Comparison of ENCODE assay signal across 19 cellular contexts in genomic region chr7:115844857-115845256, GRCh38.
A peak's percentile ranks its signal among the peaks of the same experiment; 100 is the strongest.
DNase-seq lines count a peak whose midpoint lies in the region; ATAC-seq and TF ChIP-seq lines count a peak whose summit lies in the region.
"Had no signal": no experiment of that assay in that cellular context is flagged by ENCODE, and none has a peak within 500 bp of the region (broad histone marks: within the 10 kb centered on the region; RNA-seq: fewer than 3 reads in every experiment).

No MANE protein-coding gene starts in this region.

- BruUV-seq in IMR-90 (replicated peaks; lab: Mats Ljungman, UMichigan) = no TSS peak

- CTCF ChIA-PET in IMR-90 (lab: Yijun Ruan, JAX) = interaction anchor here (0.6 kb wide), 1 partner anchor 15 kb away, joined by 10 read pairs; no protein-coding TSS in a partner anchor

- no peak overlapping the region for H3K4ac ChIP-seq in IMR-90 (ENCODE audit: low read depth, low read length)

- no CpG with 5 or more reads among the region's 1 CpG for WGBS in IMR-90 (ENCODE audit: extremely low coverage in 2 of 2, insufficient read length in 1 of 2), 2 experiments

- H4K8ac ChIP-seq in IMR-90 (ENCODE audit: low read depth in 2 of 2, low read length in 2 of 2) = no peak overlapping the region

- H3K9me3 ChIP-seq in IMR-90 (ENCODE audit: control insufficient read depth, insufficient read depth, low read length) (no peaks in the 10 kb centered on the region), colonic mucosa (no peaks in the 10 kb centered on the region), T-helper 17 cell (ENCODE audit: control insufficient read depth, low read length, poor library complexity, severe bottlenecking) (no peaks in the 10 kb centered on the region)
- H3K9me3 ChIP-seq: HAP-1 had no signal

- H3K4me2 ChIP-seq in IMR-90 (ENCODE audit: low read depth, low read length) = no peak overlapping the region

- H2AK9ac ChIP-seq in IMR-90 (replicated peaks; ENCODE audit: low read depth, low read length, poor library complexity) = no peak overlapping the region

- no peaks in the 10 kb centered on the region for H3K4me1 ChIP-seq in IMR-90 (ENCODE audit: control insufficient read depth, insufficient read depth, low read length)
- H3K4me1 ChIP-seq in colonic mucosa = no peaks in the 10 kb centered on the region
- H3K4me1 ChIP-seq: HAP-1 had no signal

- peak; percentile 27 for DNase-seq in EL
- DNase-seq in IMR-90 = peak; percentile 52
- DNase-seq in choroid plexus epithelial cell (ENCODE audit: low read depth) = peak; percentile 55
- peak; percentile 59 for DNase-seq in fibroblast of the aortic adventitia (ENCODE audit: low read depth)
- no peak for DNase-seq in colonic mucosa
- no peak for DNase-seq in activated T-cell treated with anti-CD3 and anti-CD28 coated beads, Interleukin-2, amount 50 U/mL, for 72 hours
- DNase-seq in T-helper 17 cell = no peak
- DNase-seq: DMS79 treated with DMSO at 0.1 percent for 48 hours, KBM-7, MV-4-11, NCI-H1694 treated with DMSO at 0.1 percent for 48 hours, NCI-H2227 treated with DMSO at 0.1 percent for 48 hours, NCI-H524, PC-3, SIG-M5 had no signal

- no peak for TF ChIP-seq POLR2A in IMR-90 (IDR thresholded peaks at IDR 0.05; ENCODE audit: low read depth, low read length)

- H2BK5ac ChIP-seq in IMR-90 (ENCODE audit: low read depth, low read length, poor library complexity, severe bottlenecking) = no peak overlapping the region

- no peaks in the 10 kb centered on the region for H3K4me1 Mint-ChIP-seq in activated T-cell treated with anti-CD3 and anti-CD28 coated beads, Interleukin-2, amount 50 U/mL, for 72 hours (ENCODE audit: low read depth)
- H3K4me1 Mint-ChIP-seq in T-helper 17 cell = no peaks in the 10 kb centered on the region
- H3K4me1 Mint-ChIP-seq: B cell had no signal

- no peak overlapping the region for H2BK120ac ChIP-seq in IMR-90 (ENCODE audit: low read depth, low read length)

- H3K27me3 Mint-ChIP-seq in activated T-cell treated with anti-CD3 and anti-CD28 coated beads, Interleukin-2, amount 50 U/mL, for 72 hours (ENCODE audit: low read depth) = no peaks in the 10 kb centered on the region
- peaks cover 7% of the 10 kb centered on the region for H3K27me3 Mint-ChIP-seq in T-helper 17 cell

- in situ Hi-C loops in IMR-90 (cut with MboI; ENCODE audit: low sequenced_read_pairs) = no loop called here

- no peak overlapping the region for H2BK20ac ChIP-seq in IMR-90 (ENCODE audit: low read depth, low read length)

- ATAC-seq in IMR-90 (ENCODE audit: low read depth) = no peak
- ATAC-seq in HG03175 (IDR thresholded peaks at IDR 0.05; ENCODE audit: unreplicated experiment) = no peak
- no peak for ATAC-seq in activated T-cell treated with anti-CD3 and anti-CD28 coated beads, Interleukin-2, amount 50 U/mL, for 72 hours (replicated peaks in 1 of 2)
- no peak for ATAC-seq in T-helper 17 cell
- ATAC-seq: PC-3 had no signal

- H3K14ac ChIP-seq in IMR-90 (replicated peaks; ENCODE audit: low read depth, low read length) = no peak overlapping the region

- no peak overlapping the region for H3K18ac ChIP-seq in IMR-90 (ENCODE audit: low read depth, low read length)

- no peak overlapping the region for H2AFZ ChIP-seq in IMR-90 (replicated peaks; ENCODE audit: low read length, poor library complexity)

- H3K27ac ChIP-seq in IMR-90 (ENCODE audit: insufficient read depth, low read length) (no peak overlapping the region), colonic mucosa (no peak overlapping the region)
- H3K27ac ChIP-seq: RWPE1 had no signal

- H2BK15ac ChIP-seq in IMR-90 (ENCODE audit: low read depth, low read length) = no peak overlapping the region

- H4K20me1 ChIP-seq in IMR-90 (ENCODE audit: insufficient read depth, low read length) = no peaks in the 10 kb centered on the region

- TF ChIP-seq CTCF in IMR-90 (conservative IDR thresholded peaks at IDR 0.05; ENCODE audit: low read depth, low read length) (no peak), choroid plexus epithelial cell (conservative IDR thresholded peaks at IDR 0.05; ENCODE audit: low read depth, low read length) (no peak), fibroblast of the aortic adventitia (IDR thresholded peaks at IDR 0.05; ENCODE audit: insufficient read depth, low read length) (no peak), colonic mucosa (IDR thresholded peaks at IDR 0.05) (no peak)

- no peak overlapping the region for H3K27ac Mint-ChIP-seq in activated T-cell treated with anti-CD3 and anti-CD28 coated beads, Interleukin-2, amount 50 U/mL, for 72 hours
- no peak overlapping the region for H3K27ac Mint-ChIP-seq in T-helper 17 cell
- H3K27ac Mint-ChIP-seq: B cell had no signal

- no peak overlapping the region for H3K56ac ChIP-seq in IMR-90 (ENCODE audit: extremely low read depth, insufficient read depth, low read length)

- no peak overlapping the region for H4K5ac ChIP-seq in IMR-90 (ENCODE audit: low read depth, low read length)

- POLR2A ChIA-PET in IMR-90 (lab: Charles Lee; ENCODE audit: unreplicated experiment) = no interaction called here

- no peaks in the 10 kb centered on the region for H3K36me3 Mint-ChIP-seq in activated T-cell treated with anti-CD3 and anti-CD28 coated beads, Interleukin-2, amount 50 U/mL, for 72 hours (ENCODE audit: insufficient read depth in 2 of 2)
- H3K36me3 Mint-ChIP-seq in T-helper 17 cell (ENCODE audit: low read depth) = no peaks in the 10 kb centered on the region

- H3K9me1 ChIP-seq in IMR-90 (ENCODE audit: insufficient read depth, low read length) = no peaks in the 10 kb centered on the region

- H3K9ac ChIP-seq in IMR-90 (ENCODE audit: low read depth, low read length) = no peak overlapping the region
- H3K9ac ChIP-seq in colonic mucosa (ENCODE audit: low read depth in 2 of 2, low read length in 2 of 2) = no peak overlapping the region

- H3K4me3 ChIP-seq in IMR-90 (ENCODE audit: insufficient read depth, low read depth, low read length) (no peak overlapping the region), choroid plexus epithelial cell (ENCODE audit: low read depth, low read length) (no peak overlapping the region), fibroblast of the aortic adventitia (ENCODE audit: low read depth, low read length) (no peak overlapping the region), colonic mucosa (no peak overlapping the region)
- H3K4me3 ChIP-seq: HAP-1 had no signal

- no peak overlapping the region for H4K91ac ChIP-seq in IMR-90 (ENCODE audit: insufficient read depth, low read depth, low read length)

- dilution Hi-C loops in IMR-90 (cut with HindIII; ENCODE audit: low sequenced_read_pairs, unreplicated experiment) = no loop called here

- no peaks in the 10 kb centered on the region for H3K79me1 ChIP-seq in IMR-90 (ENCODE audit: low read depth in 1 of 2, low read length in 2 of 2)

- intact Hi-C loops in IMR-90 (cut with micrococcal nuclease) = no loop called here
- intact Hi-C loops in colonic mucosa (cut with DNase I) = no loop called here

- TF ChIP-seq RAD21 in IMR-90 (IDR thresholded peaks at IDR 0.05; ENCODE audit: low read length) = no peak

- H2AK5ac ChIP-seq in IMR-90 (ENCODE audit: low read depth, low read length) = no peak overlapping the region

- H3K36me3 ChIP-seq in IMR-90 (ENCODE audit: control insufficient read depth, insufficient read depth, low read length) = no peaks in the 10 kb centered on the region
- no peaks in the 10 kb centered on the region for H3K36me3 ChIP-seq in colonic mucosa
- H3K36me3 ChIP-seq: HAP-1 had no signal

- H3K23ac ChIP-seq in IMR-90 (ENCODE audit: low read depth, low read length) = no peak overlapping the region

- no peak overlapping the region for H3K4me3 Mint-ChIP-seq in activated T-cell treated with anti-CD3 and anti-CD28 coated beads, Interleukin-2, amount 50 U/mL, for 72 hours
- H3K4me3 Mint-ChIP-seq in T-helper 17 cell = no peak overlapping the region
- H3K4me3 Mint-ChIP-seq: B cell had no signal

- no peaks in the 10 kb centered on the region for H3K9me3 Mint-ChIP-seq in activated T-cell treated with anti-CD3 and anti-CD28 coated beads, Interleukin-2, amount 50 U/mL, for 72 hours

- no peaks in the 10 kb centered on the region for H3K27me3 ChIP-seq in IMR-90 (ENCODE audit: control insufficient read depth, insufficient read depth, low read length)
- no peaks in the 10 kb centered on the region for H3K27me3 ChIP-seq in colonic mucosa

TF ChIP-seq in IMR-90, 13 proteins besides CTCF, POLR2A, EP300 and RAD21:
- no peak for TF ChIP-seq MXI1 (IDR thresholded peaks at IDR 0.05; ENCODE audit: borderline replicate concordance, low read depth, low read length)
- TF ChIP-seq USF2 (IDR thresholded peaks at IDR 0.05; ENCODE audit: low read depth, low read length) = no peak
- no peak for TF ChIP-seq RFX5 (IDR thresholded peaks at IDR 0.05; ENCODE audit: low read depth, low read length)
- no peak for TF ChIP-seq MAFK (IDR thresholded peaks at IDR 0.05; ENCODE audit: low read depth, low read length)
- TF ChIP-seq CEBPB (IDR thresholded peaks at IDR 0.05; ENCODE audit: low read depth, low read length) = no peak
- no peak for TF ChIP-seq NFE2L2 (IDR thresholded peaks at IDR 0.05; ENCODE audit: low read depth, low read length)
- no peak for TF ChIP-seq FOS (IDR thresholded peaks at IDR 0.05; ENCODE audit: low read depth, low read length)
- TF ChIP-seq BHLHE40 (IDR thresholded peaks at IDR 0.05; ENCODE audit: low read depth, low read length) = no peak
- no peak for TF ChIP-seq MAZ (IDR thresholded peaks at IDR 0.05; ENCODE audit: borderline replicate concordance, low read depth, low read length)
- no peak for TF ChIP-seq ELK1 (IDR thresholded peaks at IDR 0.05; ENCODE audit: borderline replicate concordance, low read depth, low read length)
- TF ChIP-seq CHD1 (IDR thresholded peaks at IDR 0.05; ENCODE audit: low read depth, low read length) = no peak
- no peak for TF ChIP-seq SMC3 (IDR thresholded peaks at IDR 0.05; ENCODE audit: low read depth, low read length)

Comparison
In these comparisons a context has a peak if more than half of its experiments do, and no peak if none do; other contexts are left out.
1. DNase-seq: peak in EL (single experiment), IMR-90 (single experiment), choroid plexus epithelial cell (single experiment) and fibroblast of the aortic adventitia (single experiment); none in colonic mucosa (single experiment), activated T-cell treated with anti-CD3 and anti-CD28 coated beads, Interleukin-2, amount 50 U/mL, for 72 hours (0 of 2) and T-helper 17 cell (0 of 3).